ENCODE assay signal across 5 cellular contexts in the genomic region with DNA sequence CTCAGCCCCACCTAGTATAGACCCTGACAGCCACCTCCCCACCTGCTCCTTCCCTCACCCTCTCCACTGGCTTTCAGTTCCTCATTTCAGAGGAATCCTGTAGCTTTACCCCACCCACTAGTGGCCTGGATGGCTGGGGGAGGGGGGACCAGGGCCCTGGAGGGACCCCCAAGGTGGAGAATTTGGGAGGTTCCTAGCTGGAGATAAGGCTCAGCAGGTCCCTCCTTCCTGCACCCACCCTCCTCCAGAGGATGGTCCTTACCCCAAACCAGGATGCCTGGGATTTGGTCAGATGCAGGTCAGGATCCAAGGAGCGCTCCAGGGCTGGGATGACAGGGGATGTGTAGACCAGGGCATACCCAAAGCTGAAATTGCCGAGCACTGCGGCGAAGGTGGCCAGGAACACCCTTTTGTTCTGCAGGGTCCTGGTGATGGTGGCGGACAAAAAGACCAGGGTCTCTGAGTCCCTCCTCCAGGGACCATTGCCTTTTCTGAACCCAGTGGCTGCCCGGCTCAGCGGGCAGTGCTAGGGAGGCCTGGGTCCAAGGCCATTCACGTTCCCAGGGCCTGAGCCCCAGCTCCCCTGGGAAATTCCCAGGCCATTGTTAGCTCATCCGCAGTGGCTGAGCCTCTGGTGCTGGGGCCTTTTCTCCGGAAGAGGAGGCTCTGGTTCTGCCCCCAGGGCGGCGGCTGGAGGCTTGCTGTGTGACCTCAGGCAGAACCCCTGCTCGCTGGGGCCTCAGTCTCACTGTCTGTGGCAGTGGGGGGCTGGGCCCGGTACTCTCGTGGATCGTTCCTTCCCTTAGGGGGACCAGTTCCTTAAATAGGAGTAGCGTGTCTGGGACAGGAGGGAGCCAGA. TPM values are rescaled to one million over a fixed set of nuclear protein-coding genes. Genes with fewer than 3 reads are reported as not detected.
DNase-seq lines count a peak whose midpoint lies in the region; ATAC-seq lines count a peak whose summit lies in the region.

No MANE protein-coding gene starts in this region.

- H3K9me3 Mint-ChIP-seq in activated naive CD8-positive, alpha-beta T cell treated with anti-CD3 and anti-CD28 coated beads for 36 hours, result no peaks in the 10 kb centered on the region

- peaks cover 13% of the 10 kb centered on the region for H3K4me1 Mint-ChIP-seq in activated naive CD8-positive, alpha-beta T cell treated with anti-CD3 and anti-CD28 coated beads for 36 hours

- peak overlapping the region; percentile 81 for H3K4me3 Mint-ChIP-seq in activated naive CD8-positive, alpha-beta T cell treated with anti-CD3 and anti-CD28 coated beads for 36 hours

- no peaks in the 10 kb centered on the region for H3K27me3 Mint-ChIP-seq in activated naive CD8-positive, alpha-beta T cell treated with anti-CD3 and anti-CD28 coated beads for 36 hours

- ATAC-seq in HG03108 (IDR thresholded peaks at IDR 0.05; ENCODE audit: unreplicated experiment), result peak; percentile 29

- H3K36me3 Mint-ChIP-seq in activated naive CD8-positive, alpha-beta T cell treated with anti-CD3 and anti-CD28 coated beads for 36 hours, result no peaks in the 10 kb centered on the region

- peak overlapping the region; percentile 67 for H3K27ac Mint-ChIP-seq in activated naive CD8-positive, alpha-beta T cell treated with anti-CD3 and anti-CD28 coated beads for 36 hours

- DNase-seq in GM19238 (ENCODE audit: insufficient read length, low spot score) (peak; percentile 59), lung microvascular endothelial cell (ENCODE audit: low read depth in 2 of 2) (peak; percentile 58 to 76), ecto neural progenitor cell (ENCODE audit: low spot score) (no peak)
- DNase-seq in activated naive CD8-positive, alpha-beta T cell treated with anti-CD3 and anti-CD28 coated beads for 36 hours, result peak; percentile 19

RNA-seq across cellular contexts. Expression of a gene that starts 0.7 kb away (rescaled TPM):
- 1 to 10 TPM; 8.9 to 9.3 TPM for total RNA-seq in activated naive CD8-positive, alpha-beta T cell treated with anti-CD3 and anti-CD28 coated beads for 36 hours
- total RNA-seq in lung microvascular endothelial cell, result 12.1 and 21.6 TPM in 2 replicates

RNA-seq across cellular contexts. Expression of a gene that starts 18.4 kb away (rescaled TPM):
- total RNA-seq in activated naive CD8-positive, alpha-beta T cell treated with anti-CD3 and anti-CD28 coated beads for 36 hours, result 1 to 10 TPM in 1 of 2 experiments, under 1 TPM in 1; 0.54 to 1.4 TPM
- total RNA-seq in lung microvascular endothelial cell, result 9.2 and 15.9 TPM in 2 replicates

RNA-seq across cellular contexts. Expression of a gene that starts 46.5 kb away (rescaled TPM):
- total RNA-seq in activated naive CD8-positive, alpha-beta T cell treated with anti-CD3 and anti-CD28 coated beads for 36 hours, result not detected
- total RNA-seq in lung microvascular endothelial cell, result not detected in 2 replicates

RNA-seq across cellular contexts. Expression of a gene that starts 56.1 kb away (rescaled TPM):
- total RNA-seq in activated naive CD8-positive, alpha-beta T cell treated with anti-CD3 and anti-CD28 coated beads for 36 hours, result 1 to 10 TPM; 1.0 to 1.5 TPM
- total RNA-seq in lung microvascular endothelial cell, result 0.44 and 0.60 TPM in 2 replicates

RNA-seq across cellular contexts. Expression of a gene that starts 56.3 kb away (rescaled TPM):
- total RNA-seq in activated naive CD8-positive, alpha-beta T cell treated with anti-CD3 and anti-CD28 coated beads for 36 hours, result under 1 TPM; 0.29 to 0.34 TPM
- total RNA-seq in lung microvascular endothelial cell, result under 0.01 TPM in 2 replicates
